ENCODE assay signal across 8 cellular contexts in the genomic region with DNA sequence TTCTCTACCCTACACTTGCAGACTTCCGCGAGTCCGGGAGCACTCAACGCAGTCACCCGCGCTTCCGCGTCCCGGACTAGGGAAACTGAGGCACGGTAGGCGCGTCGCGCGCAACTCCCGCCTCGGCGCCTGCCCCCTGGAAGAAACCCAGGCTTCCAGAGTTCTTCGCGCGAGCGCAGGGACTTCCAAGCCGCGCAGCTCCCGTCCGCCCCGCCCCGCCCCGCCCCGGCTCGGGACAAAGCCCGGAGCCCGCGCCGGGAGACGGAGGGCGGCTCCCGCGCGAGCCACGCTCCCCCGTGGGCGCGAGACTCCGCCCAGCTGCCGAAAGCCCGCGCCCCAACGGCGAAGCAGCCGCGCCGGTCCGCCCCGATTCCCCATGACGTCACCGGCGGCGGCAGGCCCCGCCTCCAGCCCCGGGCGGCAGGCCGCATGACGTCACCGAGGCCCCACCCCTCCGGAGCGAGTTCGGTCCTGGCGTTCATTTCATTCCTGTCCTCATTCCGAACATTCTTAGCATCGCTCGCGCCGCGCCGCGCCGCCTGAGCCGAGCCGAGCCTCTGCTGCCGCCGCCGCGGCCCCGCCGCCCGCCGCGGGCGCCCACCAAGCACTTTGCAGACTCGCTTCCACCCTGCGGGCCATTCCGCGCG. TPM values are rescaled to one million over a fixed set of nuclear protein-coding genes. Genes with fewer than 3 reads are reported as not detected.
DNase-seq lines count a peak whose midpoint lies in the region; ATAC-seq and TF ChIP-seq lines count a peak whose summit lies in the region.

A gene (plus strand): TSS at position 498 of the 647 bp plus-strand sequence.

- H3K4me3 ChIP-seq in BLaER1 (peak within 1 kb of the TSS; percentile 71), NT2/D1 (ENCODE audit: insufficient read length, low read depth) (peak within 1 kb of the TSS; percentile 55)

- peak within 1 kb of the TSS; percentile 68 for H3K4me2 ChIP-seq in BLaER1

- H3K27ac ChIP-seq in BLaER1, result no peak within 1 kb of the TSS

- peak; percentile 76 for TF ChIP-seq POLR2A in erythroblast (IDR thresholded peaks at IDR 0.05; ENCODE audit: low read length)

- H3K27me3 ChIP-seq in BLaER1 (peaks cover 58% of the 10 kb centered on the region), NT2/D1 (ENCODE audit: insufficient read depth, insufficient read length) (no peaks in the 10 kb centered on the region)

- DNase-seq in HS-27A (ENCODE audit: low read depth), result peak; percentile 88
- peak; percentile 71 for DNase-seq in NT2/D1 (ENCODE audit: low read depth, low spot score)
- DNase-seq in activated T-cell treated with anti-CD3 and anti-CD28 coated beads, Interleukin-2, amount 50 U/mL, for 48 hours, result peak; percentile 88 to 92
- peak; percentile 91 to 97 for DNase-seq in erythroblast (lab: John Stamatoyannopoulos, UW)
- DNase-seq in mucosa of gallbladder (ENCODE audit: low spot score), result peak; percentile 97
- peak; percentile 70 to 83 for DNase-seq in stimulated activated CD8-positive, alpha-beta memory T cell treated with anti-CD3 and anti-CD28 coated beads, Interleukin-2, amount 100 ng/mL, for 48 hours (ENCODE audit: low read depth in 2 of 2)

- no peaks in the 10 kb centered on the region for H3K36me3 ChIP-seq in BLaER1
- peaks cover 16% of the 10 kb centered on the region for H3K36me3 ChIP-seq in NT2/D1 (ENCODE audit: insufficient read depth, insufficient read length, low read length)

- H4K20me1 ChIP-seq in BLaER1, result peaks cover 24% of the 10 kb centered on the region

- ATAC-seq in GM19463 (IDR thresholded peaks at IDR 0.05; ENCODE audit: unreplicated experiment), result peak; percentile 86

- no peaks in the 10 kb centered on the region for H3K4me1 ChIP-seq in BLaER1
- H3K4me1 ChIP-seq in NT2/D1 (ENCODE audit: insufficient read depth, insufficient read length), result no peaks in the 10 kb centered on the region

- H3K9me3 ChIP-seq in BLaER1, result peaks cover 11% of the 10 kb centered on the region; the same call in 1 of the 2 replicates
- no peaks in the 10 kb centered on the region for H3K9me3 ChIP-seq in NT2/D1 (ENCODE audit: insufficient read depth, low read length)

- H3K9ac ChIP-seq in BLaER1 (peak within 1 kb of the TSS; percentile 65; the same call in 1 of the 2 replicates), NT2/D1 (ENCODE audit: insufficient read length, low read depth) (peak within 1 kb of the TSS; percentile 85)

RNA-seq across cellular contexts. Expression of the gene that starts here (rescaled TPM):
- total RNA-seq in mucosa of gallbladder, result 88.8 TPM
